In genomic region chr6:159692303-159693127, GRCh38 we compare ENCODE assay signal across 8 cellular contexts. TPM values are rescaled to one million over a fixed set of nuclear protein-coding genes. Genes with fewer than 3 reads are reported as not detected.
DNase-seq lines count a peak whose midpoint lies in the region; ATAC-seq and TF ChIP-seq lines count a peak whose summit lies in the region.

No MANE protein-coding gene starts in this region.

- ATAC-seq in GM19351 (IDR thresholded peaks at IDR 0.05; ENCODE audit: unreplicated experiment): peak; percentile 41
- peak; percentile 43 for ATAC-seq in HG03442 (IDR thresholded peaks at IDR 0.05; ENCODE audit: unreplicated experiment)
- peak; percentile 43 for ATAC-seq in PC-3
- peak; percentile 55 for ATAC-seq in foreskin keratinocyte

- H3K27ac ChIP-seq in PC-3 (ENCODE audit: low read length): peak overlapping the region; percentile 70
- H3K27ac ChIP-seq in foreskin keratinocyte: peak overlapping the region; percentile 96
- peak overlapping the region; percentile 97 for H3K27ac ChIP-seq in suprapubic skin

- peak overlapping the region; percentile 85 for H3K9ac ChIP-seq in PC-3 (ENCODE audit: low read length)

- DNase-seq in BJ (ENCODE audit: low read depth) (no peak), PC-3 (peak; percentile 36), foreskin keratinocyte (peak; percentile 19 to 55), suprapubic skin (ENCODE audit: low spot score in 2 of 2) (peak in 1 of 2 donors; percentile 78)
- peak; percentile 42 for DNase-seq in activated T-helper 9 cell treated with anti-CD3 and anti-CD28 coated beads, Interleukin-2, amount 50 U/mL, for 16 hours (ENCODE audit: low read depth)

- no peaks in the 10 kb centered on the region for H3K9me2 ChIP-seq in PC-3 (replicated peaks; ENCODE audit: low read length)

- H3K4me3 ChIP-seq in BJ (ENCODE audit: low read depth, low read length) (peak overlapping the region; percentile 83), PC-3 (ENCODE audit: low read length) (peak overlapping the region; percentile 89), neuron (ENCODE audit: low read length) (peak overlapping the region; percentile 83), suprapubic skin (peak overlapping the region; percentile 97)

- peaks cover 6% of the 10 kb centered on the region for H3K36me3 ChIP-seq in BJ (ENCODE audit: control insufficient read depth, insufficient read depth, low read length)
- H3K36me3 ChIP-seq in PC-3 (ENCODE audit: low read depth, low read length): peaks cover under 1% of the 10 kb centered on the region; the same call in 1 of the 2 replicates
- peaks cover 5% of the 10 kb centered on the region for H3K36me3 ChIP-seq in neuron (ENCODE audit: insufficient read depth, low read length)
- H3K36me3 ChIP-seq in suprapubic skin: peaks cover 8% of the 10 kb centered on the region

- no peak for TF ChIP-seq EP300 in suprapubic skin (IDR thresholded peaks at IDR 0.05)

- CTCF ChIA-PET in BJ (lab: Yijun Ruan, JAX) (interaction anchor here (0.6 to 3.6 kb wide), 19 partner anchors 9 to 1244 kb away, joined by 3 to 33 read pairs (median 4); partner anchors contain the start of genes MRPL18 and TCP1), PC-3 (lab: Charles Lee) (no interaction called here)

- H3K79me2 ChIP-seq in PC-3 (ENCODE audit: low read length): peaks cover 42% of the 10 kb centered on the region

- no peak for TF ChIP-seq CTCF in BJ (IDR thresholded peaks at IDR 0.05; ENCODE audit: insufficient read depth, low read depth, low read length)
- TF ChIP-seq CTCF in PC-3 (conservative IDR thresholded peaks at IDR 0.05; ENCODE audit: low read depth, low read length): no peak
- TF ChIP-seq CTCF in foreskin keratinocyte (conservative IDR thresholded peaks at IDR 0.05): no peak
- no peak for TF ChIP-seq CTCF in suprapubic skin (IDR thresholded peaks at IDR 0.05)

- peaks cover 19% of the 10 kb centered on the region for H3K4me1 ChIP-seq in PC-3 (ENCODE audit: insufficient read depth, low read length)
- H3K4me1 ChIP-seq in foreskin keratinocyte: peaks cover 14% of the 10 kb centered on the region
- peaks cover 26% of the 10 kb centered on the region for H3K4me1 ChIP-seq in neuron (ENCODE audit: insufficient read depth, low read length)
- H3K4me1 ChIP-seq in suprapubic skin: peaks cover 52% of the 10 kb centered on the region

- BruUV-seq in PC-3 (replicated peaks; lab: Mats Ljungman, UMichigan): no TSS peak

- H3K27me3 ChIP-seq in BJ (ENCODE audit: control insufficient read depth, insufficient read depth, low read length) (no peaks in the 10 kb centered on the region), PC-3 (ENCODE audit: low read length) (no peaks in the 10 kb centered on the region), foreskin keratinocyte (no peaks in the 10 kb centered on the region), neuron (ENCODE audit: insufficient read depth, low read length) (no peaks in the 10 kb centered on the region), suprapubic skin (no peaks in the 10 kb centered on the region)

- intact Hi-C loops in PC-3 (cut with micrococcal nuclease): no loop called here

- no peaks in the 10 kb centered on the region for H3F3A ChIP-seq in PC-3 (ENCODE audit: low read length, unreplicated experiment)

- no peak for TF ChIP-seq POLR2A in suprapubic skin (IDR thresholded peaks at IDR 0.05)

- POLR2A ChIA-PET in BJ (lab: Charles Lee) (interaction anchor here (0.6 to 1.0 kb wide), 2 partner anchors 11 to 98 kb away, joined by 4 to 5 read pairs; partner anchors contain the start of gene MRPL18), PC-3 (lab: Charles Lee; ENCODE audit: unreplicated experiment) (no interaction called here)

- 0 out of 2 replicates have a peak, but pooled peaks cover 3% of the 10 kb centered on the region for H4K20me1 ChIP-seq in PC-3 (ENCODE audit: low read length)

- peak overlapping the region; percentile 28 for H2AFZ ChIP-seq in PC-3 (ENCODE audit: low read length)
- H2AFZ ChIP-seq in neuron (ENCODE audit: low read depth, low read length): peak overlapping the region; percentile 52

- H3K9me3 ChIP-seq in PC-3 (ENCODE audit: low read length) (no peaks in the 10 kb centered on the region), neuron (ENCODE audit: low read length) (no peaks in the 10 kb centered on the region), suprapubic skin (no peaks in the 10 kb centered on the region)

- peak overlapping the region; percentile 90 for H3K4me2 ChIP-seq in PC-3 (ENCODE audit: low read length)

- 6% methylated on average over 7 of the region's 66 CpGs for WGBS in suprapubic skin

RNA-seq across cellular contexts. Expression of gene SOD2, which starts 0.5 kb away (rescaled TPM):
- 39.4 and 42.1 TPM in 2 replicates for polyA plus RNA-seq in BJ (2011; rRNA removed)
- polyA minus RNA-seq in BJ (2011; rRNA and poly(A)+ RNA removed): 48.7 and 52.8 TPM in 2 replicates
- 69.5 and 78.2 TPM in 2 replicates for total RNA-seq in PC-3 (2014; rRNA removed)
- 55.9 and 62.0 TPM in 2 replicates for total RNA-seq in foreskin keratinocyte
- polyA plus RNA-seq in foreskin keratinocyte: 26.1 and 27.0 TPM in 2 replicates
- 100 to 1,000 TPM; 159 to 173 (median 167) TPM for total RNA-seq in suprapubic skin

RNA-seq across cellular contexts. Expression of gene WTAP, which starts 34.8 kb away (rescaled TPM):
- 10.0 and 23.3 TPM in 2 replicates for polyA plus RNA-seq in BJ (2011; rRNA removed)
- 21.7 and 24.0 TPM in 2 replicates for polyA minus RNA-seq in BJ (2011; rRNA and poly(A)+ RNA removed)
- total RNA-seq in PC-3 (2014; rRNA removed): 50.8 and 54.5 TPM in 2 replicates
- total RNA-seq in foreskin keratinocyte: 88.3 and 100 TPM in 2 replicates
- 60.2 and 74.5 TPM in 2 replicates for polyA plus RNA-seq in foreskin keratinocyte
- 100 to 1,000 TPM in 1 of 4 donors, 10 to 100 TPM in 3; 68.7 to 103 (median 85.3) TPM for total RNA-seq in suprapubic skin
